ENCODE assay signal across 8 cellular contexts in genomic region chr1:206558794-206559660, GRCh38. TPM values are rescaled to one million over a fixed set of nuclear protein-coding genes. Genes with fewer than 3 reads are reported as not detected.
DNase-seq lines count a peak whose midpoint lies in the region; ATAC-seq, FAIRE-seq and TF ChIP-seq lines count a peak whose summit lies in the region.

No MANE protein-coding gene starts in this region.

- peaks cover 74% of the 10 kb centered on the region for H3K4me1 Mint-ChIP-seq in activated T-helper 1 cell treated with anti-CD3 and anti-CD28 coated beads, Interleukin-12 subunit alpha, Interleukin-12 subunit beta, Interleukin-2, Interleukin-4 antibody, amounts not matched to agents 30 ng/mL and 10 ng/mL and 1 ng/mL, durations not matched to agents 14 hours and 24 hours and 36 hours (ENCODE audit: low read depth)

- no peaks in the 10 kb centered on the region for H3K9me3 ChIP-seq in liver (ENCODE audit: control insufficient read depth in 4 of 4, low read length in 3 of 4)
- no peaks in the 10 kb centered on the region for H3K9me3 ChIP-seq in HepG2 (ENCODE audit: low read length)
- no peaks in the 10 kb centered on the region for H3K9me3 ChIP-seq in mucosa of rectum (ENCODE audit: control insufficient read depth in 2 of 2, low read length in 2 of 2)
- no peaks in the 10 kb centered on the region for H3K9me3 ChIP-seq in vagina

- no TSS peak for BruUV-seq in HepG2 (replicated peaks; lab: Mats Ljungman, UMichigan)

- intact Hi-C loops in HepG2 (cut with micrococcal nuclease; ENCODE audit: unreplicated experiment) = no loop called here
- intact Hi-C loops in activated T-helper 1 cell treated with anti-CD3 and anti-CD28 coated beads, Interleukin-12 subunit alpha, Interleukin-12 subunit beta, Interleukin-2, Interleukin-4 antibody, amounts not matched to agents 30 ng/mL and 10 ng/mL and 1 ng/mL, durations not matched to agents 14 hours and 24 hours and 36 hours (cut with micrococcal nuclease) = loop anchor here (5.0 to 10.0 kb wide), 3 partner anchors 33 to 1274 kb away; no protein-coding TSS in a partner anchor
- intact Hi-C loops in vagina (cut with DNase I) = no loop called here

- no peak overlapping the region for H2AFZ ChIP-seq in HepG2 (ENCODE audit: low read length)

- no peaks in the 10 kb centered on the region for H3K79me2 ChIP-seq in HepG2 (ENCODE audit: insufficient read depth, low read length)

- H3K27ac ChIP-seq in liver (ENCODE audit: low read depth in 1 of 2, low read length in 2 of 2) (peak overlapping the region; percentile 81 to 83), HepG2 (ENCODE audit: extremely low read length, insufficient read depth, low read length) (no peak overlapping the region), mucosa of rectum (ENCODE audit: low read depth in 2 of 2, low read length in 2 of 2) (peak overlapping the region; percentile 66 to 85), vagina (peak overlapping the region; percentile 21)

- peaks cover 2% of the 10 kb centered on the region for H3K27me3 Mint-ChIP-seq in activated T-helper 1 cell treated with anti-CD3 and anti-CD28 coated beads, Interleukin-12 subunit alpha, Interleukin-12 subunit beta, Interleukin-2, Interleukin-4 antibody, amounts not matched to agents 30 ng/mL and 10 ng/mL and 1 ng/mL, durations not matched to agents 14 hours and 24 hours and 36 hours (ENCODE audit: insufficient read depth)

- in situ Hi-C loops in HepG2 (cut with HindIII; ENCODE audit: extremely low pct_ligation_motif_present, low pct_unique_long_range_greater_than_20kb) (no loop called here), G401 (cut with HindIII; ENCODE audit: low sequenced_read_pairs) (no loop called here)

- peaks cover 59% of the 10 kb centered on the region for H3K36me3 Mint-ChIP-seq in activated T-helper 1 cell treated with anti-CD3 and anti-CD28 coated beads, Interleukin-12 subunit alpha, Interleukin-12 subunit beta, Interleukin-2, Interleukin-4 antibody, amounts not matched to agents 30 ng/mL and 10 ng/mL and 1 ng/mL, durations not matched to agents 14 hours and 24 hours and 36 hours (ENCODE audit: low read depth)

- FAIRE-seq in HepG2 (lab: Jason Lieb, UNC) = no peak

- H3K4me3 ChIP-seq in liver (ENCODE audit: low read depth in 1 of 3, low read length in 3 of 3) (peak overlapping the region in 1 of 3 donors; percentile 18), HepG2 (replicated peaks in 1 of 3; ENCODE audit: insufficient read depth in 1 of 3, low read depth in 2 of 3, low read length in 3 of 3) (no peak overlapping the region), mucosa of rectum (ENCODE audit: low read length in 2 of 2) (peak overlapping the region; percentile 67 to 83), vagina (peak overlapping the region in 1 of 2 donors; percentile 55)

- no peak for TF ChIP-seq EP300 in HepG2 (IDR thresholded peaks at IDR 0.05; ENCODE audit: low read depth in 2 of 2, low read length in 2 of 2)
- no peak for TF ChIP-seq EP300 in HepG2 (CRISPR knock-in tag; IDR thresholded peaks at IDR 0.05; ENCODE audit: borderline replicate concordance)

- peaks cover 5% of the 10 kb centered on the region; the same call in 1 of the 2 replicates for H4K20me1 ChIP-seq in HepG2 (ENCODE audit: insufficient read depth, low read length)

- H3K27ac Mint-ChIP-seq in activated T-helper 1 cell treated with anti-CD3 and anti-CD28 coated beads, Interleukin-12 subunit alpha, Interleukin-12 subunit beta, Interleukin-2, Interleukin-4 antibody, amounts not matched to agents 30 ng/mL and 10 ng/mL and 1 ng/mL, durations not matched to agents 14 hours and 24 hours and 36 hours = peak overlapping the region; percentile 91

- POLR2A ChIA-PET in HepG2 (lab: Yijun Ruan, JAX) = no interaction called here

- H3K36me3 ChIP-seq in liver (ENCODE audit: control insufficient read depth in 4 of 4, insufficient read depth in 3 of 4, low read depth in 1 of 4, low read length in 3 of 4) = peaks cover 0 to 1% (median under 1%) of the 10 kb centered on the region in 4 donors
- H3K36me3 ChIP-seq in HepG2 (replicated peaks in 1 of 2; ENCODE audit: control insufficient read depth in 1 of 2, insufficient read depth in 2 of 2, low read length in 2 of 2) = no peaks in the 10 kb centered on the region
- H3K36me3 ChIP-seq in mucosa of rectum (ENCODE audit: control insufficient read depth in 2 of 2, insufficient read depth in 2 of 2, low read length in 2 of 2) = peaks cover 0 to 4% of the 10 kb centered on the region in 2 donors
- H3K36me3 ChIP-seq in vagina = no peaks in the 10 kb centered on the region

- no peak for DNase-seq in HepG2 (ENCODE audit: low spot score)
- DNase-seq in activated T-helper 1 cell treated with anti-CD3 and anti-CD28 coated beads, Interleukin-12 subunit alpha, Interleukin-12 subunit beta, Interleukin-2, Interleukin-4 antibody, amounts not matched to agents 30 ng/mL and 10 ng/mL and 1 ng/mL, durations not matched to agents 14 hours and 24 hours and 36 hours (ENCODE audit: low spot score) = no peak
- no peak for DNase-seq in vagina (ENCODE audit: extremely low spot score in 2 of 2)
- DNase-seq in stimulated activated naive CD4-positive, alpha-beta T cell treated with Interleukin-2 at 50 U/mL for 16 hours (lab: John Stamatoyannopoulos, UW) = no peak
- no peak for DNase-seq in G401 (ENCODE audit: low spot score)

- CTCF ChIA-PET in HepG2 (lab: Yijun Ruan, JAX; ENCODE audit: low intra/inter-chr PET ratio, low total read pairs) = no interaction called here

- H3K9me3 Mint-ChIP-seq in activated T-helper 1 cell treated with anti-CD3 and anti-CD28 coated beads, Interleukin-12 subunit alpha, Interleukin-12 subunit beta, Interleukin-2, Interleukin-4 antibody, amounts not matched to agents 30 ng/mL and 10 ng/mL and 1 ng/mL, durations not matched to agents 14 hours and 24 hours and 36 hours = no peaks in the 10 kb centered on the region

- peak overlapping the region; percentile 19 to 64 for H3K9ac ChIP-seq in liver (ENCODE audit: low read depth in 1 of 2, low read length in 2 of 2)
- no peak overlapping the region for H3K9ac ChIP-seq in HepG2 (ENCODE audit: insufficient read depth, low read depth, low read length)
- H3K9ac ChIP-seq in mucosa of rectum (ENCODE audit: low read depth in 1 of 2, low read length in 2 of 2) = peak overlapping the region; percentile 70 to 72

- H3K4me1 ChIP-seq in liver (ENCODE audit: control insufficient read depth in 4 of 4, insufficient read depth in 4 of 4, low read length in 3 of 4) (peaks cover 22 to 68% (median 52%) of the 10 kb centered on the region in 4 donors), HepG2 (ENCODE audit: insufficient read depth, low read length) (peaks cover 69% of the 10 kb centered on the region), mucosa of rectum (ENCODE audit: control insufficient read depth in 2 of 2, insufficient read depth in 2 of 2, low read length in 2 of 2) (peaks cover 46 to 50% of the 10 kb centered on the region in 2 donors), vagina (peaks cover 46% of the 10 kb centered on the region)

- H3K4me2 ChIP-seq in HepG2 (ENCODE audit: low read depth, low read length) = no peak overlapping the region

- peak overlapping the region; percentile 98 for H3K4me3 Mint-ChIP-seq in activated T-helper 1 cell treated with anti-CD3 and anti-CD28 coated beads, Interleukin-12 subunit alpha, Interleukin-12 subunit beta, Interleukin-2, Interleukin-4 antibody, amounts not matched to agents 30 ng/mL and 10 ng/mL and 1 ng/mL, durations not matched to agents 14 hours and 24 hours and 36 hours

- no peak for TF ChIP-seq POLR2A in HepG2 (IDR thresholded peaks at IDR 0.05; ENCODE audit: insufficient read depth in 1 of 2, low read depth in 2 of 2, low read length in 2 of 2)
- no peak for TF ChIP-seq POLR2A in vagina (IDR thresholded peaks at IDR 0.05)

- ATAC-seq in HepG2 = no peak
- ATAC-seq in HG03439 (IDR thresholded peaks at IDR 0.05; ENCODE audit: unreplicated experiment) = no peak

- no peaks in the 10 kb centered on the region for H3K27me3 ChIP-seq in liver (ENCODE audit: control insufficient read depth in 4 of 4, insufficient read depth in 4 of 4, low read length in 3 of 4)
- peaks cover 2 to 28% of the 10 kb centered on the region in 2 experiments; a peak in 3 of 5 replicates for H3K27me3 ChIP-seq in HepG2 (ENCODE audit: control insufficient read depth in 1 of 2, insufficient read depth in 2 of 2, low read length in 2 of 2)
- no peaks in the 10 kb centered on the region for H3K27me3 ChIP-seq in mucosa of rectum (ENCODE audit: control insufficient read depth in 2 of 2, insufficient read depth in 2 of 2, low read length in 2 of 2)
- no peaks in the 10 kb centered on the region for H3K27me3 ChIP-seq in vagina

- WGBS in liver = 70% methylated on average over 6 of the region's 6 CpGs
- 11% methylated on average over 1 of the region's 6 CpGs for WGBS in HepG2 (ENCODE audit: low lambda C conversion rate)

- no peak for TF ChIP-seq CTCF in liver (IDR thresholded peaks at IDR 0.05; ENCODE audit: low read depth, low read length, missing input control)
- TF ChIP-seq CTCF in HepG2 (CRISPR knock-in tag; IDR thresholded peaks at IDR 0.05) = no peak
- no peak for TF ChIP-seq CTCF in vagina (IDR thresholded peaks at IDR 0.05)

- TF ChIP-seq RAD21 in liver (IDR thresholded peaks at IDR 0.05) (no peak), HepG2 (CRISPR knock-in tag; IDR thresholded peaks at IDR 0.05) (no peak)

RNA-seq across cellular contexts. Expression of gene RASSF5, which starts 51.7 kb away (rescaled TPM):
- total RNA-seq in liver (10 to 100 TPM in 1 of 2 donors, 1 to 10 TPM in 1; 5.8 to 10.0 TPM), HepG2 (2016; rRNA removed; fragmentation: Illumina TruSeq; extraction: Trizol) (0.18 and 0.49 TPM in 2 replicates), vagina (28.5 TPM)
- polyA plus RNA-seq in liver (1 to 10 TPM; 4.8 to 5.2 TPM), HepG2 (2011; rRNA removed) (0.40 and 0.50 TPM in 2 replicates)
- 0.09 TPM in 1 of 2 replicates, not detected in the other for total RNA-seq in HepG2 (2016; cell fraction: cytosol; rRNA removed; fragmentation: Illumina TruSeq; extraction: Trizol; ENCODE audit: low read depth)
- total RNA-seq in HepG2 (2016; cell fraction: insoluble cytoplasmic fraction; rRNA removed; fragmentation: Illumina TruSeq; extraction: Trizol) = 0.24 and 0.36 TPM in 2 replicates
- total RNA-seq in HepG2 (2016; cell fraction: membrane; rRNA removed; fragmentation: Illumina TruSeq; extraction: Trizol) = 0.14 and 0.19 TPM in 2 replicates
- total RNA-seq in HepG2 (2016; cell fraction: nucleus; rRNA removed; fragmentation: Illumina TruSeq; extraction: Trizol) = 0.22 and 0.47 TPM in 2 replicates
- 0.27 and 0.47 TPM in 2 replicates for polyA plus RNA-seq in HepG2 (2011; cell fraction: cytosol; rRNA removed)
- 0.58 and 0.66 TPM in 2 replicates for polyA plus RNA-seq in HepG2 (2011; cell fraction: nucleus; rRNA removed)
- 0.76 and 2.1 TPM in 2 replicates for polyA plus RNA-seq in HepG2 (2012)
- 0.03 and 0.06 TPM in 2 replicates for polyA plus RNA-seq in HepG2 (2016; cell fraction: cytosol; fragmentation: Illumina TruSeq; extraction: Trizol; ENCODE audit: low read depth)
- polyA plus RNA-seq in HepG2 (2016; cell fraction: insoluble cytoplasmic fraction; fragmentation: Illumina TruSeq; extraction: Trizol; ENCODE audit: low read depth) = 0.21 and 0.29 TPM in 2 replicates
- 0.09 and 0.11 TPM in 2 replicates for polyA plus RNA-seq in HepG2 (2016; cell fraction: membrane; fragmentation: Illumina TruSeq; extraction: Trizol; ENCODE audit: low read depth)
- polyA plus RNA-seq in HepG2 (2016; cell fraction: nucleus; fragmentation: Illumina TruSeq; extraction: Trizol; ENCODE audit: insufficient read depth, low read depth) = 0.43 and 0.48 TPM in 2 replicates
- 0.30 and 18.0 TPM in 2 replicates for polyA minus RNA-seq in HepG2 (2011; rRNA and poly(A)+ RNA removed; ENCODE audit: low replicate concordance)
- 0.49 and 1.3 TPM in 2 replicates for polyA minus RNA-seq in HepG2 (2011; cell fraction: cytosol; rRNA and poly(A)+ RNA removed)
- polyA minus RNA-seq in HepG2 (2011; cell fraction: nucleus; rRNA and poly(A)+ RNA removed) = 0.26 and 0.50 TPM in 2 replicates
- 220 and 221 TPM in 2 replicates for total RNA-seq in activated T-helper 1 cell treated with anti-CD3 and anti-CD28 coated beads, Interleukin-12 subunit alpha, Interleukin-12 subunit beta, Interleukin-2, Interleukin-4 antibody, amounts not matched to agents 30 ng/mL and 10 ng/mL and 1 ng/mL, durations not matched to agents 14 hours and 24 hours and 36 hours
- total RNA-seq in G401 (2014; rRNA removed; shearing (Covaris generic)) = 0.68 TPM in 1 of 2 replicates, not detected in the other

RNA-seq across cellular contexts. Expression of gene EIF2D, which starts 53.2 kb away (rescaled TPM):
- total RNA-seq in liver (10 to 100 TPM; 26.1 to 30.0 TPM), HepG2 (2016; rRNA removed; fragmentation: Illumina TruSeq; extraction: Trizol) (45.1 and 47.5 TPM in 2 replicates), vagina (48.9 TPM)
- polyA plus RNA-seq in liver (10 to 100 TPM; 14.7 to 18.1 TPM), HepG2 (2011; rRNA removed) (61.1 and 64.9 TPM in 2 replicates)
- 43.1 and 44.2 TPM in 2 replicates for total RNA-seq in HepG2 (2016; cell fraction: cytosol; rRNA removed; fragmentation: Illumina TruSeq; extraction: Trizol; ENCODE audit: low read depth)
- total RNA-seq in HepG2 (2016; cell fraction: insoluble cytoplasmic fraction; rRNA removed; fragmentation: Illumina TruSeq; extraction: Trizol) = 44.4 and 45.6 TPM in 2 replicates
- total RNA-seq in HepG2 (2016; cell fraction: membrane; rRNA removed; fragmentation: Illumina TruSeq; extraction: Trizol) = 66.4 and 71.1 TPM in 2 replicates
- total RNA-seq in HepG2 (2016; cell fraction: nucleus; rRNA removed; fragmentation: Illumina TruSeq; extraction: Trizol) = 33.0 and 33.9 TPM in 2 replicates
- 57.5 and 59.2 TPM in 2 replicates for polyA plus RNA-seq in HepG2 (2011; cell fraction: cytosol; rRNA removed)
- polyA plus RNA-seq in HepG2 (2011; cell fraction: nucleus; rRNA removed) = 50.4 and 55.0 TPM in 2 replicates
- polyA plus RNA-seq in HepG2 (2012) = 35.2 and 37.1 TPM in 2 replicates
- 51.1 and 52.3 TPM in 2 replicates for polyA plus RNA-seq in HepG2 (2016; cell fraction: cytosol; fragmentation: Illumina TruSeq; extraction: Trizol; ENCODE audit: low read depth)
- 56.4 and 58.1 TPM in 2 replicates for polyA plus RNA-seq in HepG2 (2016; cell fraction: insoluble cytoplasmic fraction; fragmentation: Illumina TruSeq; extraction: Trizol; ENCODE audit: low read depth)
- polyA plus RNA-seq in HepG2 (2016; cell fraction: membrane; fragmentation: Illumina TruSeq; extraction: Trizol; ENCODE audit: low read depth) = 76.1 and 77.6 TPM in 2 replicates
- polyA plus RNA-seq in HepG2 (2016; cell fraction: nucleus; fragmentation: Illumina TruSeq; extraction: Trizol; ENCODE audit: insufficient read depth, low read depth) = 56.2 and 57.6 TPM in 2 replicates
- polyA minus RNA-seq in HepG2 (2011; rRNA and poly(A)+ RNA removed; ENCODE audit: low replicate concordance) = 48.8 and 93.5 TPM in 2 replicates
- polyA minus RNA-seq in HepG2 (2011; cell fraction: cytosol; rRNA and poly(A)+ RNA removed) = 21.5 and 22.3 TPM in 2 replicates
- 31.9 and 36.3 TPM in 2 replicates for polyA minus RNA-seq in HepG2 (2011; cell fraction: nucleus; rRNA and poly(A)+ RNA removed)
- 89.1 and 101 TPM in 2 replicates for total RNA-seq in activated T-helper 1 cell treated with anti-CD3 and anti-CD28 coated beads, Interleukin-12 subunit alpha, Interleukin-12 subunit beta, Interleukin-2, Interleukin-4 antibody, amounts not matched to agents 30 ng/mL and 10 ng/mL and 1 ng/mL, durations not matched to agents 14 hours and 24 hours and 36 hours
- total RNA-seq in G401 (2014; rRNA removed; shearing (Covaris generic)) = 58.2 and 63.7 TPM in 2 replicates

Comparison
In these comparisons a context has a peak if more than half of its experiments do, and no peak if none do; other contexts are left out.
1. H3K4me3 ChIP-seq: peak in mucosa of rectum (2 of 2); none in HepG2 (0 of 3).